In the genomic region with DNA sequence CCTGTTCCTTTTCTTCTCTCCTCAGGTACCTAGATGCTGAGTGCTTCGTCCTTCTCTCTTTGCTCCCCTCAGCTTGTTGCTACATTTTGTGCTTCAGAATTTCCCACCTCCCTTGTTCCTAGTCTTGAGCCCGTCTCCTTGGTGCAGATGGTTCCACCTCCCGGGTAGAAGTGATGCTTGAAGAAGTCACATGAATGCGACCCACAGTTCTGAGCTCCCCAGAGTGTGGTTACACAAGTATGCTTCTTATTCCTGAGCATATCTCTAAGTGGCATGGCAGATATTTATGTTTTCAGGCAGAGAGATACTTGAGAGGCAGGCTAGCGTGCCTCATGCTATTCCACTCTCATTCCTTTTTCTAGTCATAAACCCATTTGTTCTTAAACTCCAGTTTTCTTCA, we compare ENCODE assay signal across 1 cellular context.
TF ChIP-seq lines count a peak whose summit lies in the region.

No MANE protein-coding gene starts in this region.

TF ChIP-seq in HepG2, 621 proteins besides CTCF, POLR2A, EP300 and RAD21 (continued from another document):
- TF ChIP-seq, protein P1, sequence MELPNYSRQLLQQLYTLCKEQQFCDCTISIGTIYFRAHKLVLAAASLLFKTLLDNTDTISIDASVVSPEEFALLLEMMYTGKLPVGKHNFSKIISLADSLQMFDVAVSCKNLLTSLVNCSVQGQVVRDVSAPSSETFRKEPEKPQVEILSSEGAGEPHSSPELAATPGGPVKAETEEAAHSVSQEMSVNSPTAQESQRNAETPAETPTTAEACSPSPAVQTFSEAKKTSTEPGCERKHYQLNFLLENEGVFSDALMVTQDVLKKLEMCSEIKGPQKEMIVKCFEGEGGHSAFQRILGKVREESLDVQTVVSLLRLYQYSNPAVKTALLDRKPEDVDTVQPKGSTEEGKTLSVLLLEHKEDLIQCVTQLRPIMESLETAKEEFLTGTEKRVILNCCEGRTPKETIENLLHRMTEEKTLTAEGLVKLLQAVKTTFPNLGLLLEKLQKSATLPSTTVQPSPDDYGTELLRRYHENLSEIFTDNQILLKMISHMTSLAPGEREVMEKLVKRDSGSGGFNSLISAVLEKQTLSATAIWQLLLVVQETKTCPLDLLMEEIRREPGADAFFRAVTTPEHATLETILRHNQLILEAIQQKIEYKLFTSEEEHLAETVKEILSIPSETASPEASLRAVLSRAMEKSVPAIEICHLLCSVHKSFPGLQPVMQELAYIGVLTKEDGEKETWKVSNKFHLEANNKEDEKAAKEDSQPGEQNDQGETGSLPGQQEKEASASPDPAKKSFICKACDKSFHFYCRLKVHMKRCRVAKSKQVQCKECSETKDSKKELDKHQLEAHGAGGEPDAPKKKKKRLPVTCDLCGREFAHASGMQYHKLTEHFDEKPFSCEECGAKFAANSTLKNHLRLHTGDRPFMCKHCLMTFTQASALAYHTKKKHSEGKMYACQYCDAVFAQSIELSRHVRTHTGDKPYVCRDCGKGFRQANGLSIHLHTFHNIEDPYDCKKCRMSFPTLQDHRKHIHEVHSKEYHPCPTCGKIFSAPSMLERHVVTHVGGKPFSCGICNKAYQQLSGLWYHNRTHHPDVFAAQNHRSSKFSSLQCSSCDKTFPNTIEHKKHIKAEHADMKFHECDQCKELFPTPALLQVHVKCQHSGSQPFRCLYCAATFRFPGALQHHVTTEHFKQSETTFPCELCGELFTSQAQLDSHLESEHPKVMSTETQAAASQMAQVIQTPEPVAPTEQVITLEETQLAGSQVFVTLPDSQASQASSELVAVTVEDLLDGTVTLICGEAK (IDR thresholded peaks at IDR 0.05) = no peak
- TF ChIP-seq, protein P1 (CRISPR knock-in tag; IDR thresholded peaks at IDR 0.05) = no peak
- TF ChIP-seq, protein P2, sequence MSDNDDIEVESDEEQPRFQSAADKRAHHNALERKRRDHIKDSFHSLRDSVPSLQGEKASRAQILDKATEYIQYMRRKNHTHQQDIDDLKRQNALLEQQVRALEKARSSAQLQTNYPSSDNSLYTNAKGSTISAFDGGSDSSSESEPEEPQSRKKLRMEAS (IDR thresholded peaks at IDR 0.05) = no peak
- no peak for TF ChIP-seq ISL2 (CRISPR knock-in tag; IDR thresholded peaks at IDR 0.05)
- TF ChIP-seq, protein P3, sequence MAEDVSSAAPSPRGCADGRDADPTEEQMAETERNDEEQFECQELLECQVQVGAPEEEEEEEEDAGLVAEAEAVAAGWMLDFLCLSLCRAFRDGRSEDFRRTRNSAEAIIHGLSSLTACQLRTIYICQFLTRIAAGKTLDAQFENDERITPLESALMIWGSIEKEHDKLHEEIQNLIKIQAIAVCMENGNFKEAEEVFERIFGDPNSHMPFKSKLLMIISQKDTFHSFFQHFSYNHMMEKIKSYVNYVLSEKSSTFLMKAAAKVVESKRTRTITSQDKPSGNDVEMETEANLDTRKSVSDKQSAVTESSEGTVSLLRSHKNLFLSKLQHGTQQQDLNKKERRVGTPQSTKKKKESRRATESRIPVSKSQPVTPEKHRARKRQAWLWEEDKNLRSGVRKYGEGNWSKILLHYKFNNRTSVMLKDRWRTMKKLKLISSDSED (CRISPR knock-in tag; IDR thresholded peaks at IDR 0.05) = no peak
